ENCODE assay signal across 25 cellular contexts in genomic region chr6:93474733-93475179, GRCh38. TPM values are rescaled to one million over a fixed set of nuclear protein-coding genes. Genes with fewer than 3 reads are reported as not detected.
"Had no signal": no experiment of that assay in that cellular context is flagged by ENCODE, and none has a peak within 500 bp of the region (broad histone marks: within the 10 kb centered on the region; RNA-seq: fewer than 3 reads in every experiment).

No MANE protein-coding gene starts in this region.

- H3K9me3 Mint-ChIP-seq: endodermal cell had no signal

- H3K4me1 Mint-ChIP-seq: endodermal cell; memory B cell; naive thymus-derived CD8-positive, alpha-beta T cell had no signal

- ATAC-seq: heart right ventricle; left lung; lower lobe of right lung; naive thymus-derived CD8-positive, alpha-beta T cell; pancreas; sciatic nerve had no signal

- H3K27ac Mint-ChIP-seq: endodermal cell, memory B cell, mesothelial cell of epicardium had no signal

- DNase-seq: caudate nucleus; effector CD4-positive, alpha-beta T cell; endodermal cell; erythroblast; foreskin melanocyte; heart right ventricle; islet precursor cell; left lung; lower lobe of right lung; naive thymus-derived CD8-positive, alpha-beta T cell; pancreas; retina; stimulated activated CD4-positive, alpha-beta T cell treated with anti-CD3 and anti-CD28 coated beads, Interleukin-12 subunit alpha, Interleukin-12 subunit beta, amount 100 ng/mL, for 4 hours; stimulated activated CD4-positive, alpha-beta T cell treated with anti-CD3 and anti-CD28 coated beads, Interleukin-2, amount 100 ng/mL, for 48 hours; stimulated activated naive CD4-positive, alpha-beta T cell treated with Interleukin-2 at 50 U/mL for 16 hours had no signal

- H3K27ac ChIP-seq: breast epithelium, coronary artery, heart right ventricle, left lung, lower lobe of right lung, neutrophil, pancreas, prostate gland, skin epidermis, tibial nerve had no signal

- H3K27me3 ChIP-seq: breast epithelium, heart right ventricle, left lung, neutrophil, pancreas, tibial nerve had no signal

- H3K36me3 ChIP-seq: heart right ventricle, left lung, lower lobe of right lung, neutrophil, pancreas, prostate gland, tibial nerve had no signal

- H3K36me3 Mint-ChIP-seq: memory B cell; mesothelial cell of epicardium; naive thymus-derived CD8-positive, alpha-beta T cell had no signal

- H3K4me3 ChIP-seq: breast epithelium, coronary artery, heart right ventricle, left lung, lower lobe of right lung, pancreas, prostate gland, skin epidermis, tibial nerve had no signal

- H3K27me3 Mint-ChIP-seq: memory B cell; naive thymus-derived CD8-positive, alpha-beta T cell had no signal

- H3K4me1 ChIP-seq: breast epithelium, heart right ventricle, left lung, lower lobe of right lung, pancreas, prostate gland, tibial nerve had no signal

- H3K4me3 Mint-ChIP-seq: endodermal cell; memory B cell; mesothelial cell of epicardium; naive thymus-derived CD8-positive, alpha-beta T cell had no signal

- H3K9me3 ChIP-seq: breast epithelium, heart right ventricle, left lung, lower lobe of right lung, neutrophil, pancreas, prostate gland, tibial nerve had no signal

- FAIRE-seq: endothelial cell of umbilical vein had no signal

RNA-seq across cellular contexts. Expression of gene EPHA7, which starts 55.4 kb away (rescaled TPM):
- total RNA-seq: endothelial cell of umbilical vein; naive thymus-derived CD8-positive, alpha-beta T cell had no signal
- polyA plus RNA-seq: endothelial cell of umbilical vein; naive thymus-derived CD8-positive, alpha-beta T cell had no signal
